In the genomic region with DNA sequence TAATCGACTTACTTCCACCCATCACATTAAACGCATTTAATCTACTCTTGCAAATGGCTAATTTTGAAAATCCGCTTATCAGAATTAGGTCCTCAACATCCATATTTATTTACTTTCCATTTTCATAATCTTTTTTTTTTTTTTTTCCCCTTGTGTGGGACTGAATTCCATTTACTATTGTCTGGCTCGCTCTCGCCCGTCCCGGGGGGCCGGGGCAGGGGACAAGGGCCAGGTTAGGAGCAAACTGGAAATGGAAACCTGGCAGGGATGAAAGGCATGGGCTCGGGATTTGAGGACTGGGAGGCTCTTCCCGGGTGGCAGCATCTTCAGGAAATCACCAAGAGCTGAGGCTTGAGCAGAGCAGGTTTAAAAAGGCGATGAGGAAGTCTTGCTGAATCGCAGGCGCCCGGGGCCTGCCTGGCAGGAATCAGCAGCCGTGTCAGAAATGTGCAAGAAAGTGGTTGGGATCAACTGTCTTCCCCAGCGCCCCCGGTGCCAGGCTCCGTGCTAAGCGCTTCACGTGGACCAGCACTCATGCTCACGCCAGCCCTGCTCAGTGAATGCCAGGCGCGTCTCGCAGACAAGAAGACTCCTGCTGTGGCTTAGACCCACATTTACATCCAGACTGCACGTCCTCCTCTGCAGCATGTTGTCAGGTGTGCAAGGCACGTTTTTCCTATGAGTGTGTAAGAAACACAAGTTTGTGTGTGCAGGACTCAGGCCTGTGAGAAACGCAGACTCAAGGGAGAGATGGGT, we compare ENCODE assay signal across 8 cellular contexts.
DNase-seq lines count a peak whose midpoint lies in the region; ATAC-seq and TF ChIP-seq lines count a peak whose summit lies in the region.

No MANE protein-coding gene starts in this region.

- no CpG with 5 or more reads among the region's 27 CpGs for WGBS in H9 (ENCODE audit: extremely low coverage, insufficient read length, low lambda C conversion rate)

- H3K4me1 ChIP-seq in CD4-positive, alpha-beta memory T cell (ENCODE audit: insufficient read depth, low read length): peaks cover 29% of the 10 kb centered on the region
- H3K4me1 ChIP-seq in H9 (ENCODE audit: insufficient read depth, low read length): peaks cover 10% of the 10 kb centered on the region; the same call in 1 of the 2 replicates

- H4K8ac ChIP-seq in H9 (replicated peaks; ENCODE audit: insufficient read length, low read depth, low read length): no peak overlapping the region

- H3K79me1 ChIP-seq in H9 (ENCODE audit: insufficient read depth, low read depth, low read length, poor library complexity, severe bottlenecking): no peaks in the 10 kb centered on the region

- H2BK5ac ChIP-seq in H9 (ENCODE audit: insufficient read length, low read length): no peak overlapping the region

- peak overlapping the region in 5 of 8 donors; percentile 21 to 54 (median 39) for H3K4me3 Mint-ChIP-seq in CD4-positive, alpha-beta memory T cell
- H3K4me3 Mint-ChIP-seq in H9 (peak overlapping the region; percentile 60 to 63; a peak in 4 of 5 replicates), nephron progenitor cell (peak overlapping the region; percentile 82)

- H2BK15ac ChIP-seq in H9 (ENCODE audit: low read depth, low read length): no peak overlapping the region

- H4K5ac ChIP-seq in H9 (ENCODE audit: insufficient read length, low read depth, low read length): no peak overlapping the region

- H3K9me3 Mint-ChIP-seq in CD4-positive, alpha-beta memory T cell: peaks cover 0 to 3% (median 0%) of the 10 kb centered on the region in 8 donors
- peaks cover 0 to 3% of the 10 kb centered on the region in 2 experiments; a peak in 2 of 5 replicates for H3K9me3 Mint-ChIP-seq in H9
- H3K9me3 Mint-ChIP-seq in nephron progenitor cell: no peaks in the 10 kb centered on the region

- H3K36me3 Mint-ChIP-seq in CD4-positive, alpha-beta memory T cell: peaks cover 0 to 5% of the 10 kb centered on the region in 2 donors
- H3K36me3 Mint-ChIP-seq in H9 (ENCODE audit: insufficient read depth in 1 of 3, low read depth in 3 of 3) (no peaks in the 10 kb centered on the region), nephron progenitor cell (ENCODE audit: low read depth) (no peaks in the 10 kb centered on the region)

- POLR2A ChIA-PET in CD4-positive, alpha-beta memory T cell (lab: Charles Lee; ENCODE audit: partially characterized antibody): no interaction called here

- H3K27me3 ChIP-seq in CD4-positive, alpha-beta memory T cell (ENCODE audit: insufficient read depth, low read length): peaks cover 36% of the 10 kb centered on the region
- no peaks in the 10 kb centered on the region; the same call in 1 of the 2 replicates for H3K27me3 ChIP-seq in H9 (ENCODE audit: insufficient read depth, low read length)
- H3K27me3 ChIP-seq in dorsolateral prefrontal cortex: peaks cover 0 to 44% (median 3%) of the 10 kb centered on the region in 45 donors
- H3K27me3 ChIP-seq in MG63: peaks cover 13% of the 10 kb centered on the region

- no peak overlapping the region for H2AFZ ChIP-seq in H9 (ENCODE audit: low read length)

- H3K27ac Mint-ChIP-seq in CD4-positive, alpha-beta memory T cell: peak overlapping the region in 1 of 7 donors; percentile 35
- H3K27ac Mint-ChIP-seq in H9: peak overlapping the region in 2 of 3 experiments; percentile 53 to 61; a peak in 2 of 7 replicates
- H3K27ac Mint-ChIP-seq in nephron progenitor cell: no peak overlapping the region

- H2BK20ac ChIP-seq in H9 (ENCODE audit: low read depth, low read length, poor library complexity, severe bottlenecking): no peak overlapping the region

- no peak overlapping the region for H3K27ac ChIP-seq in CD4-positive, alpha-beta memory T cell (ENCODE audit: low read depth, low read length)
- no peak overlapping the region for H3K27ac ChIP-seq in H9 (ENCODE audit: insufficient read length, low read depth, low read length)
- peak overlapping the region in 58 of 59 donors; percentile 24 to 94 (median 83) for H3K27ac ChIP-seq in dorsolateral prefrontal cortex

- no peaks in the 10 kb centered on the region for H3K36me3 ChIP-seq in CD4-positive, alpha-beta memory T cell (ENCODE audit: insufficient read depth, low read length)
- no peaks in the 10 kb centered on the region for H3K36me3 ChIP-seq in MG63

- H3K23me2 ChIP-seq in H9 (ENCODE audit: insufficient read length, low read depth, low read length, poor library complexity, severe bottlenecking): peaks cover 3% of the 10 kb centered on the region

- no peak overlapping the region for H3K4me3 ChIP-seq in CD4-positive, alpha-beta memory T cell (ENCODE audit: low read length in 2 of 2)
- H3K4me3 ChIP-seq in dorsolateral prefrontal cortex (peak overlapping the region in 57 of 59 donors; percentile 5 to 62 (median 45)), MG63 (no peak overlapping the region)

- no peak overlapping the region for H3K23ac ChIP-seq in H9 (ENCODE audit: insufficient read length, low read depth, low read length)

- H3K18ac ChIP-seq in H9 (ENCODE audit: insufficient read length, low read depth, low read length): no peak overlapping the region

- peak overlapping the region; percentile 56 for H3K4me2 ChIP-seq in H9 (ENCODE audit: insufficient read depth, insufficient read length, low read length)

- H3K9me3 ChIP-seq in CD4-positive, alpha-beta memory T cell (ENCODE audit: control insufficient read depth in 1 of 2, low read length in 2 of 2): no peaks in the 10 kb centered on the region
- H3K9me3 ChIP-seq in H9 (ENCODE audit: control insufficient read depth, low read depth, low read length): no peaks in the 10 kb centered on the region
- H3K9me3 ChIP-seq in MG63: no peaks in the 10 kb centered on the region

- intact Hi-C loops in CD4-positive, alpha-beta memory T cell (cut with micrococcal nuclease): no loop called here
- intact Hi-C loops in dorsolateral prefrontal cortex (cut with DNase I): loop anchor here in 1 of 2 donors (5.0 kb wide), 1 partner anchor 48 kb away; no protein-coding TSS in a partner anchor

- no peak overlapping the region for H4K91ac ChIP-seq in H9 (ENCODE audit: insufficient read length, low read depth, low read length)

- DNase-seq in CD4-positive, alpha-beta memory T cell: no peak
- DNase-seq in H9 (peak; percentile 35), dorsolateral prefrontal cortex (peak in 6 of 10 donors; percentile 40 to 77 (median 69)), nephron progenitor cell (no peak), MG63 (no peak), GF-D8 (lab: John Stamatoyannopoulos, UW) (no peak), OCI-M2 (lab: John Stamatoyannopoulos, UW; ENCODE audit: unreplicated experiment) (no peak)

- H2AK5ac ChIP-seq in H9 (ENCODE audit: insufficient read length, low read length): no peak overlapping the region

- H3K27me3 Mint-ChIP-seq in CD4-positive, alpha-beta memory T cell: peaks cover 40 to 53% of the 10 kb centered on the region in 2 donors
- H3K27me3 Mint-ChIP-seq in H9 (ENCODE audit: low read depth) (peaks cover 47% of the 10 kb centered on the region), nephron progenitor cell (ENCODE audit: low read depth, poor library complexity) (peaks cover 64% of the 10 kb centered on the region)

- ATAC-seq in GM19351 (IDR thresholded peaks at IDR 0.05; ENCODE audit: unreplicated experiment): no peak

- no peak overlapping the region for H3K56ac ChIP-seq in H9 (ENCODE audit: insufficient read length, low read depth, low read length)

- H3K9ac ChIP-seq in H9 (ENCODE audit: extremely low read depth, insufficient read length, low read length): no peak overlapping the region

- H4K20me1 ChIP-seq in H9 (ENCODE audit: control insufficient read depth, insufficient read depth, insufficient read length): no peaks in the 10 kb centered on the region

- no peak for TF ChIP-seq CTCF in H9 (conservative IDR thresholded peaks at IDR 0.05)
- no peak for TF ChIP-seq CTCF in dorsolateral prefrontal cortex (IDR thresholded peaks at IDR 0.05 in 54 of 56, conservative IDR thresholded peaks at IDR 0.05 in 2 of 56; ENCODE audit: low read depth in 1 of 56, partially characterized antibody in 56 of 56)
- TF ChIP-seq CTCF in nephron progenitor cell (IDR thresholded peaks at IDR 0.05): no peak

- H3K79me2 ChIP-seq in H9 (ENCODE audit: insufficient read depth, low read length): no peaks in the 10 kb centered on the region

- no peak overlapping the region for H3K4ac ChIP-seq in H9 (ENCODE audit: low read depth, low read length)

- no peak overlapping the region for H2BK120ac ChIP-seq in H9 (ENCODE audit: low read depth, low read length, poor library complexity, severe bottlenecking)

- H3K4me1 Mint-ChIP-seq in CD4-positive, alpha-beta memory T cell: peaks cover 20 to 40% (median 30%) of the 10 kb centered on the region in 4 donors
- H3K4me1 Mint-ChIP-seq in H9: peaks cover 68 to 70% of the 10 kb centered on the region in 2 experiments
- H3K4me1 Mint-ChIP-seq in nephron progenitor cell: peaks cover 59% of the 10 kb centered on the region

- CTCF ChIA-PET in CD4-positive, alpha-beta memory T cell (lab: Charles Lee; ENCODE audit: partially characterized antibody): no interaction called here

- no peak overlapping the region for H3T11ph ChIP-seq in H9 (ENCODE audit: low read length)

- no peak overlapping the region for H3K14ac ChIP-seq in H9 (ENCODE audit: insufficient read depth, low read length)

- no peak overlapping the region for H2BK12ac ChIP-seq in H9 (ENCODE audit: insufficient read length, low read depth, low read length)

Comparison
In these comparisons a context has a peak if more than half of its experiments do, and no peak if none do; other contexts are left out.
1. DNase-seq: peak in H9 (single experiment) and dorsolateral prefrontal cortex (6 of 10); none in CD4-positive, alpha-beta memory T cell (0 of 5), nephron progenitor cell (single experiment), MG63 (single experiment), GF-D8 (single experiment) and OCI-M2 (single experiment).
2. H3K27ac ChIP-seq: peak in dorsolateral prefrontal cortex (58 of 59); none in CD4-positive, alpha-beta memory T cell (single experiment) and H9 (single experiment).
3. H3K4me3 ChIP-seq: peak in dorsolateral prefrontal cortex (57 of 59); none in CD4-positive, alpha-beta memory T cell (0 of 2) and MG63 (single experiment).
4. Peak in every context shown above with its lines, with median percentiles within 50 percentile points of each other: H3K4me3 Mint-ChIP-seq.